16 cellular contexts compared by ENCODE assay signal in the genomic region with DNA sequence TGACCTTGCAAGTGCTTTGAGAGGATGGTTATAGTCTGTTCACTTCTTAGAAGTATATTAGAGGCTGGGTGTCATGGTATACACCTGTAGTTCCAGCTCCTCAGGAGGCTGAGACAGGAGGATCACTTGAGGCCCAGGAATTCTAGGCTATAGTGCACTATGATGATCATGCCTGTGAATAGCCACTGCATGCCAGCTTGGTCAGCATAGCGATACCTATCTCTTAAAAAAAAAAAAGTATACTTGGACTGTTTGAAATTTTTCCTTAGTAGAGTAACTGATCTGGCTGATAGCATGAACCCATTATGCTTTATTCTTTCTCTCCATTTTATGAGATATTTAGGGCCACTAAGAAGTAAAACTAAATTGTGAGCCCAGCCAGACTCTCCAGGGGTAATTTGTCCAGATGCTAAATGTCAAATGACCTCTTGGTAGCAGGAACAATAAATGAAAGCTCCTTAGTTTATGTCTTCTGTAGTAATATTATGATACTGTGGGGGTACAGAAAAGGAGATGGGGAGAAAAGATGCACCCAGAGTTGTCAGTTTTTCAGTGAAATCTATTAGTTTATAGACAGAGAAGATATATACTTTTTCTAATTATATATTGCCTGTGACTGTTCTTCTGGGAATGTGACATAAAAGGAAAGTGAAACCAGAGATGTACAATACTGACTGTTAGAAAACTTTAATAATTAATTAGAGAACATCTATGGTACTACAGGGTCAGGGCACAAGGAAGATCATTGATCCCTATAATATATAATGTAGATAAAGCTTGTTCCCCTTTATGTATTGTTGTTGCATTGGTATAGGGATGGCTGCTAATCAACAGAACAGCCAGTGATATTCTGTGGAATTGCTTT.
DNase-seq lines count a peak whose midpoint lies in the region; ATAC-seq, FAIRE-seq and TF ChIP-seq lines count a peak whose summit lies in the region.
"Had no signal": no experiment of that assay in that cellular context is flagged by ENCODE, and none has a peak within 500 bp of the region (broad histone marks: within the 10 kb centered on the region; RNA-seq: fewer than 3 reads in every experiment).

No MANE protein-coding gene starts in this region.

- H3K27ac ChIP-seq in right atrium auricular region: no peak overlapping the region
- peak overlapping the region; percentile 69 for H3K27ac ChIP-seq in brain microvascular endothelial cell
- no peak overlapping the region for H3K27ac ChIP-seq in small intestine (ENCODE audit: low read depth in 1 of 2, low read length in 1 of 2)

- peak; percentile 30 for ATAC-seq in left ventricle myocardium superior
- peak; percentile 67 for ATAC-seq in HG03175 (IDR thresholded peaks at IDR 0.05; ENCODE audit: unreplicated experiment)
- ATAC-seq in GM21381 (IDR thresholded peaks at IDR 0.05; ENCODE audit: unreplicated experiment): no peak
- ATAC-seq: activated T-helper 17 cell treated with anti-CD3 and anti-CD28 coated beads, Interleukin-2, amount 50 U/mL, for 72 hours; T-helper 17 cell had no signal

- H3K9me3 ChIP-seq in right atrium auricular region (no peaks in the 10 kb centered on the region), small intestine (ENCODE audit: control insufficient read depth, low read depth) (no peaks in the 10 kb centered on the region)
- H3K9me3 ChIP-seq: HAP-1, mucosa of descending colon, thyroid gland had no signal

- FAIRE-seq in small intestine (lab: Jason Lieb, UNC): no peak

- intact Hi-C loops in left ventricle myocardium superior (cut with micrococcal nuclease): no loop called here

- H3K36me3 ChIP-seq in right atrium auricular region (no peaks in the 10 kb centered on the region), brain microvascular endothelial cell (replicated peaks) (no peaks in the 10 kb centered on the region), small intestine (ENCODE audit: control insufficient read depth in 2 of 2, insufficient read depth in 2 of 2, low read length in 2 of 2) (no peaks in the 10 kb centered on the region), H7 (replicated peaks; ENCODE audit: control insufficient read depth, insufficient read depth, low read length) (no peaks in the 10 kb centered on the region)
- H3K36me3 ChIP-seq: HAP-1, thyroid gland had no signal

- 90 to 95% (median 94%) methylated on average over 1 of the region's 1 CpG for WGBS in small intestine, 3 donors

- no peak for DNase-seq in left ventricle myocardium superior
- DNase-seq in right atrium auricular region (ENCODE audit: low spot score): no peak
- DNase-seq in brain microvascular endothelial cell: no peak
- peak; percentile 69 for DNase-seq in small intestine
- no peak for DNase-seq in DMS53 (lab: John Stamatoyannopoulos, UW)
- no peak for DNase-seq in H7
- DNase-seq: activated CD4-positive, alpha-beta T cell treated with anti-CD3 and anti-CD28 coated beads, Interleukin-2, amount 50 U/mL, for 1 hour; effector CD4-positive, alpha-beta T cell; mucosa of descending colon; NCI-H1092 treated with DMSO at 0.1 percent for 48 hours; T-helper 17 cell; thyroid gland had no signal

- TF ChIP-seq CTCF in right atrium auricular region (IDR thresholded peaks at IDR 0.05): no peak
- TF ChIP-seq CTCF in brain microvascular endothelial cell (IDR thresholded peaks at IDR 0.05; ENCODE audit: low read depth, low read length, missing control alignments): no peak

- in situ Hi-C loops in brain microvascular endothelial cell (cut with HindIII; ENCODE audit: low pct_ligation_motif_present, low sequenced_read_pairs): no loop called here

- H3K4me3 ChIP-seq in right atrium auricular region: no peak overlapping the region
- no peak overlapping the region for H3K4me3 ChIP-seq in brain microvascular endothelial cell (ENCODE audit: low read depth, low read length)
- H3K4me3 ChIP-seq in small intestine (ENCODE audit: low read depth in 1 of 2, low read length in 2 of 2): no peak overlapping the region
- H3K4me3 ChIP-seq in H7 (ENCODE audit: insufficient read depth, low read depth, low read length): no peak overlapping the region
- H3K4me3 ChIP-seq: HAP-1, mucosa of descending colon, thyroid gland had no signal

- H3K27me3 ChIP-seq in right atrium auricular region (no peaks in the 10 kb centered on the region), brain microvascular endothelial cell (replicated peaks) (no peaks in the 10 kb centered on the region), small intestine (ENCODE audit: control insufficient read depth in 2 of 2, insufficient read depth in 2 of 2, low read length in 2 of 2) (no peaks in the 10 kb centered on the region), H7 (ENCODE audit: control insufficient read depth, insufficient read depth, low read length) (no peaks in the 10 kb centered on the region)
- H3K27me3 ChIP-seq: thyroid gland had no signal

- H3K4me1 ChIP-seq in right atrium auricular region (peaks cover 0 to 18% of the 10 kb centered on the region in 2 donors), small intestine (ENCODE audit: control insufficient read depth in 2 of 2, insufficient read depth in 1 of 2, low read depth in 1 of 2, low read length in 1 of 2) (peaks cover 0 to 4% of the 10 kb centered on the region in 2 donors)
